8 cellular contexts compared by ENCODE assay signal in genomic region chr9:102244916-102245315, GRCh38.
"Had no signal": no experiment of that assay in that cellular context is flagged by ENCODE, and none has a peak within 500 bp of the region (broad histone marks: within the 10 kb centered on the region; RNA-seq: fewer than 3 reads in every experiment).

No MANE protein-coding gene starts in this region.

- H3K4me1 Mint-ChIP-seq: IgD-negative memory B cell had no signal

- FAIRE-seq: HepG2, HTR-8/SVneo, K562 had no signal

- H3K27me3 Mint-ChIP-seq: IgD-negative memory B cell had no signal

- ATAC-seq: HepG2, K562 had no signal

- H3K27ac Mint-ChIP-seq: IgD-negative memory B cell had no signal

- H3K4me3 Mint-ChIP-seq: IgD-negative memory B cell had no signal

- H3K36me3 Mint-ChIP-seq: IgD-negative memory B cell had no signal

- DNase-seq: IMR-90, KBM-7, KG1 had no signal

- H3K4me3 ChIP-seq: K562 had no signal

- H3K27ac ChIP-seq: HL-60 had no signal
